Comparison of ENCODE assay signal across 10 cellular contexts in genomic region chr2:54606393-54606973, GRCh38.
A peak's percentile ranks its signal among the peaks of the same experiment; 100 is the strongest.
DNase-seq lines count a peak whose midpoint lies in the region; TF ChIP-seq lines count a peak whose summit lies in the region.
"Had no signal": no experiment of that assay in that cellular context is flagged by ENCODE, and none has a peak within 500 bp of the region (broad histone marks: within the 10 kb centered on the region; RNA-seq: fewer than 3 reads in every experiment).

No MANE protein-coding gene starts in this region.

- peak overlapping the region in 1 of 5 experiments; percentile 23 for H3K4me3 Mint-ChIP-seq in brain
- no peak overlapping the region for H3K4me3 Mint-ChIP-seq in nephron progenitor cell

- H3K27me3 Mint-ChIP-seq in brain (peaks cover 3% of the 10 kb centered on the region), nephron progenitor cell (ENCODE audit: low read depth, poor library complexity) (no peaks in the 10 kb centered on the region)

- peak; percentile 16 to 57 (median 43) for DNase-seq in stimulated activated naive CD4-positive, alpha-beta T cell (lab: John Stamatoyannopoulos, UW)
- DNase-seq in stimulated activated naive CD4-positive, alpha-beta T cell treated with Interleukin-2 at 50 U/mL for 16 hours (lab: John Stamatoyannopoulos, UW), result no peak
- no peak for DNase-seq in nephron progenitor cell
- no peak for DNase-seq in SW480 (ENCODE audit: low spot score)
- DNase-seq in NK-92 (lab: John Stamatoyannopoulos, UW; ENCODE audit: unreplicated experiment), result no peak
- no peak for DNase-seq in NCI-H524 (lab: John Stamatoyannopoulos, UW)
- DNase-seq in iPS-NIHi7 (ENCODE audit: extremely low spot score), result no peak
- DNase-seq: AML-193, NCI-H446 had no signal

- peaks cover 15% of the 10 kb centered on the region for H3K36me3 Mint-ChIP-seq in brain
- H3K36me3 Mint-ChIP-seq in nephron progenitor cell (ENCODE audit: low read depth), result peaks cover 15% of the 10 kb centered on the region

- TF ChIP-seq CTCF in brain (conservative IDR thresholded peaks at IDR 0.05) (no peak), nephron progenitor cell (IDR thresholded peaks at IDR 0.05) (no peak)

- H3K27ac Mint-ChIP-seq in brain (peak overlapping the region in 3 of 5 experiments; percentile 63 to 79 (median 76)), nephron progenitor cell (peak overlapping the region; percentile 57)

- H3K4me1 Mint-ChIP-seq in brain, result peaks cover 81% of the 10 kb centered on the region
- peaks cover 56% of the 10 kb centered on the region for H3K4me1 Mint-ChIP-seq in nephron progenitor cell

- peaks cover 0 to 3% (median 0%) of the 10 kb centered on the region in 5 experiments for H3K9me3 Mint-ChIP-seq in brain
- H3K9me3 Mint-ChIP-seq in nephron progenitor cell, result no peaks in the 10 kb centered on the region

Comparison
In these comparisons a context has a peak if more than half of its experiments do, and no peak if none do; other contexts are left out.
1. DNase-seq: peak in stimulated activated naive CD4-positive, alpha-beta T cell (6 of 6); none in stimulated activated naive CD4-positive, alpha-beta T cell treated with Interleukin-2 at 50 U/mL for 16 hours (single experiment), nephron progenitor cell (single experiment), SW480 (single experiment), NK-92 (single experiment), NCI-H524 (0 of 2) and iPS-NIHi7 (single experiment).